Comparison of ENCODE assay signal across 35 cellular contexts in the genomic region with DNA sequence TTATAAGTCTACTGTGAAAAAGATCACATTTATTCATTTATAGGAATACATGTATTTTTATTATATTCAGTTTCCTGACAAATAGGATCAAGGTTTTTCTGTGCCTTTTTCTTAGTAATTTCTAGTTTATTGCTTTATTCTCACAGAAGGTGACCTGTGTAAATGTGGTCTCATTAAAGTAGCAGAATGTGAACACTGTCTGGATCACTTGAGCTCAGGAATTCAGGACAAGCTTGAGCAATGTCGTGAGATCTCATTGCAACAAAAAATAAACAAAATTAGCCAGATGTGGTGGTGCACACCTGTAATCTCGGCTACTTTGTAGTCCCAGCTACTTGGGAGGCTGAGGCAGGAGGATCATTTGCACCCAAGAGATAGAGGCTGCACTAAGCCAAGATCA.
"Had no signal": no experiment of that assay in that cellular context is flagged by ENCODE, and none has a peak within 500 bp of the region (broad histone marks: within the 10 kb centered on the region; RNA-seq: fewer than 3 reads in every experiment).

No MANE protein-coding gene starts in this region.

- DNase-seq: activated B cell treated with CpG ODN at 0.5 μM for 24 hours; activated CD4-positive, alpha-beta memory T cell treated with anti-CD3 and anti-CD28 coated beads for 36 hours; activated CD4-positive, alpha-beta T cell treated with anti-CD3 and anti-CD28 coated beads for 36 hours; activated CD4-positive, alpha-beta T cell treated with anti-CD3 and anti-CD28 coated beads, Interleukin-2, amount 10 ng/mL, durations not matched to agents 24 days and 14 days; activated CD4-positive, CD25-positive, alpha-beta regulatory T cell treated with anti-CD3 and anti-CD28 coated beads, Interleukin-2, amount 50 U/mL, for 72 hours; activated CD8-positive, alpha-beta memory T cell treated with anti-CD3 and anti-CD28 coated beads, Interleukin-2, amount 10 ng/mL, durations not matched to agents 7 days and 5 days; activated CD8-positive, alpha-beta memory T cell treated with anti-CD3 and anti-CD28 coated beads, Interleukin-2, amount 50 U/mL, for 4 hours; activated CD8-positive, alpha-beta T cell treated with anti-CD3 and anti-CD28 coated beads, Interleukin-2, amount 10 ng/mL, durations not matched to agents 7 days and 5 days; activated gamma-delta T cell treated with Interleukin-2 at 50 U/mL for 16 hours; activated naive CD4-positive, alpha-beta T cell treated with anti-CD3 and anti-CD28 coated beads, Interleukin-2, amount 50 U/mL, for 16 hours; activated naive CD4-positive, alpha-beta T cell treated with Interleukin-2 at 50 U/mL for 16 hours; activated T-cell treated with anti-CD3 and anti-CD28 coated beads for 4 hours; activated T-cell treated with anti-CD3 and anti-CD28 coated beads, Interleukin-2, amount 50 U/mL, for 24 hours; activated T-cell treated with anti-CD3 and anti-CD28 coated beads, Interleukin-2, amount 50 U/mL, for 72 hours; amniotic stem cell; anterior cingulate cortex; body of pancreas; caudate nucleus; cortex of kidney; dermis blood vessel endothelial cell; effector CD4-positive, alpha-beta T cell; effector memory CD8-positive, alpha-beta T cell; foreskin keratinocyte; gastrocnemius medialis; T-helper 1 cell; T-helper 17 cell; T1000; WERI-Rb-1 had no signal

- H3K27ac ChIP-seq: body of pancreas, epithelial cell of prostate, foreskin keratinocyte, gastrocnemius medialis, WERI-Rb-1 had no signal

- ATAC-seq: activated CD4-positive, alpha-beta T cell treated with anti-CD3 and anti-CD28 coated beads for 36 hours; activated CD8-positive, alpha-beta memory T cell treated with anti-CD3 and anti-CD28 coated beads, Interleukin-2, amount 10 ng/mL, durations not matched to agents 7 days and 5 days; activated CD8-positive, alpha-beta T cell treated with anti-CD3 and anti-CD28 coated beads, Interleukin-2, amount 10 ng/mL, durations not matched to agents 7 days and 5 days; activated T-cell treated with anti-CD3 and anti-CD28 coated beads, Interleukin-2, amount 50 U/mL, for 72 hours; body of pancreas; effector memory CD8-positive, alpha-beta T cell; esophagus mucosa; foreskin keratinocyte; gastrocnemius medialis; T-helper 17 cell had no signal

- H3K27ac Mint-ChIP-seq: activated B cell treated with CpG ODN at 0.5 μM for 24 hours; activated CD4-positive, alpha-beta memory T cell treated with anti-CD3 and anti-CD28 coated beads for 36 hours; activated CD4-positive, alpha-beta T cell treated with anti-CD3 and anti-CD28 coated beads for 36 hours; activated CD4-positive, alpha-beta T cell treated with anti-CD3 and anti-CD28 coated beads, Interleukin-2, amount 10 ng/mL, durations not matched to agents 24 days and 14 days; activated CD8-positive, alpha-beta memory T cell treated with anti-CD3 and anti-CD28 coated beads, Interleukin-2, amount 10 ng/mL, durations not matched to agents 7 days and 5 days; activated CD8-positive, alpha-beta T cell treated with anti-CD3 and anti-CD28 coated beads, Interleukin-2, amount 10 ng/mL, durations not matched to agents 7 days and 5 days; activated naive CD8-positive, alpha-beta T cell; activated T-cell treated with anti-CD3 and anti-CD28 coated beads, Interleukin-2, amount 50 U/mL, for 24 hours; activated T-cell treated with anti-CD3 and anti-CD28 coated beads, Interleukin-2, amount 50 U/mL, for 72 hours; effector memory CD8-positive, alpha-beta T cell; T-helper 17 cell; T-helper 2 cell treated with Interferon-gamma antibody and Interleukin-4, amounts not matched to agents 5 μg/mL and 100 μg/mL, for 36 hours had no signal

- H3K4me1 ChIP-seq: gastrocnemius medialis had no signal

- H3K9me3 Mint-ChIP-seq: activated B cell treated with CpG ODN at 0.5 μM for 24 hours had no signal

- H3K27me3 Mint-ChIP-seq: activated B cell treated with CpG ODN at 0.5 μM for 24 hours; activated CD4-positive, alpha-beta memory T cell treated with anti-CD3 and anti-CD28 coated beads for 36 hours; activated CD4-positive, alpha-beta T cell treated with anti-CD3 and anti-CD28 coated beads for 36 hours; activated CD4-positive, alpha-beta T cell treated with anti-CD3 and anti-CD28 coated beads, Interleukin-2, amount 10 ng/mL, durations not matched to agents 24 days and 14 days; activated CD8-positive, alpha-beta memory T cell treated with anti-CD3 and anti-CD28 coated beads, Interleukin-2, amount 10 ng/mL, durations not matched to agents 7 days and 5 days; activated naive CD8-positive, alpha-beta T cell; activated T-cell treated with anti-CD3 and anti-CD28 coated beads, Interleukin-2, amount 50 U/mL, for 24 hours; effector memory CD8-positive, alpha-beta T cell; T-helper 17 cell had no signal

- H3K27me3 ChIP-seq: body of pancreas, foreskin keratinocyte, gastrocnemius medialis had no signal

- H3K4me3 Mint-ChIP-seq: activated B cell treated with CpG ODN at 0.5 μM for 24 hours; activated CD4-positive, alpha-beta memory T cell treated with anti-CD3 and anti-CD28 coated beads for 36 hours; activated CD4-positive, alpha-beta T cell treated with anti-CD3 and anti-CD28 coated beads for 36 hours; activated CD4-positive, alpha-beta T cell treated with anti-CD3 and anti-CD28 coated beads, Interleukin-2, amount 10 ng/mL, durations not matched to agents 24 days and 14 days; activated CD8-positive, alpha-beta memory T cell treated with anti-CD3 and anti-CD28 coated beads, Interleukin-2, amount 10 ng/mL, durations not matched to agents 7 days and 5 days; activated CD8-positive, alpha-beta T cell treated with anti-CD3 and anti-CD28 coated beads, Interleukin-2, amount 10 ng/mL, durations not matched to agents 7 days and 5 days; activated naive CD8-positive, alpha-beta T cell; activated T-cell treated with anti-CD3 and anti-CD28 coated beads, Interleukin-2, amount 50 U/mL, for 24 hours; activated T-cell treated with anti-CD3 and anti-CD28 coated beads, Interleukin-2, amount 50 U/mL, for 72 hours; effector memory CD8-positive, alpha-beta T cell; T-helper 17 cell; T-helper 2 cell treated with Interferon-gamma antibody and Interleukin-4, amounts not matched to agents 5 μg/mL and 100 μg/mL, for 36 hours had no signal

- H3K4me3 ChIP-seq: body of pancreas, gastrocnemius medialis had no signal

- FAIRE-seq: astrocyte, colon, endothelial cell of umbilical vein had no signal

- H3K9me3 ChIP-seq: body of pancreas, gastrocnemius medialis had no signal

- H3K36me3 ChIP-seq: gastrocnemius medialis, WERI-Rb-1 had no signal
